In the genomic region with DNA sequence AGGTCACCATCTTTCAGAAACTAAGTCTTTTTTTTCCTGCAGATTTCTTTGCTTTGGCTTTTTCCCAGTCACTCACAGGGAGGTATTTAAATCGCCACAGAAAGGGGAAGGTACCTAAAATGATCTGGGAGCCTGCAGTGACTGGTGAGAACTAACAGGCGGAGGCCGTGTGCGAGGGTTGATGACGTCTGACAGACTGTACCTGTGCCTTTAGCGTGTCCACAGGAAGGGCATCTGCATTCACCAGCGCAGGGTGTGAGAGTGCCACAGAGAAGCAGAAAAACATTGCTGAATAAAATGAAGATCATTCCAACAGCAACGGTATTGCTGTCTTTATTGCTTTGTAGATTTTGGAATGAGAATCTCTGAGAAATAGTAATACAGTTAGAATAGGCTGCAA, we compare ENCODE assay signal across 19 cellular contexts. TPM values are rescaled to one million over a fixed set of nuclear protein-coding genes. Genes with fewer than 3 reads are reported as not detected.
DNase-seq lines count a peak whose midpoint lies in the region; ATAC-seq and TF ChIP-seq lines count a peak whose summit lies in the region.
"Had no signal": no experiment of that assay in that cellular context is flagged by ENCODE, and none has a peak within 500 bp of the region (broad histone marks: within the 10 kb centered on the region; RNA-seq: fewer than 3 reads in every experiment).

No MANE protein-coding gene starts in this region.

- H3K4me1 Mint-ChIP-seq in activated naive CD4-positive, alpha-beta T cell treated with anti-CD3 and anti-CD28 coated beads, Interleukin-2, amount 50 U/mL, for 24 hours: peaks cover 74% of the 10 kb centered on the region
- peaks cover 64% of the 10 kb centered on the region for H3K4me1 Mint-ChIP-seq in activated naive CD8-positive, alpha-beta T cell treated with anti-CD3 and anti-CD28 coated beads for 36 hours

- no peak for ATAC-seq in GM19395 (IDR thresholded peaks at IDR 0.05; ENCODE audit: unreplicated experiment)
- ATAC-seq: stimulated activated memory B cell treated with anti-CD40 and anti-IgM and Interleukin-4, amounts not matched to agents 10 μg/mL and 1 μg/mL and 100 μg/mL, for 72 hours had no signal

- WGBS in spleen, 5 donors: 55 to 75% (median 63%) methylated on average over 8 of the region's 8 CpGs

- DNase-seq in activated naive CD4-positive, alpha-beta T cell treated with anti-CD3 and anti-CD28 coated beads, Interleukin-2, amount 50 U/mL, for 16 hours: no peak
- peak; percentile 8 for DNase-seq in H7
- DNase-seq in activated naive CD8-positive, alpha-beta T cell treated with anti-CD3 and anti-CD28 coated beads for 36 hours: no peak
- DNase-seq in spleen: peak; percentile 81
- DNase-seq in iPS-NIHi11 (ENCODE audit: low spot score): no peak
- DNase-seq: DMS79 treated with DMSO at 0.1 percent for 48 hours, foreskin keratinocyte, hippocampal formation, NCI-H146, NCI-H2171 treated with DMSO at 0.1 percent for 48 hours, NCI-H69, occipital lobe, retina had no signal

- peak overlapping the region in 1 of 8 donors; percentile 96 for H3K27ac ChIP-seq in spleen
- H3K27ac ChIP-seq: foreskin keratinocyte, tibial nerve had no signal

- H3K27me3 ChIP-seq in H7 (ENCODE audit: control insufficient read depth, insufficient read depth, low read length): no peaks in the 10 kb centered on the region
- H3K27me3 ChIP-seq in spleen (replicated peaks in 1 of 7): no peaks in the 10 kb centered on the region
- H3K27me3 ChIP-seq: foreskin keratinocyte, tibial nerve had no signal

- TF ChIP-seq POLR2A in spleen (IDR thresholded peaks at IDR 0.05): no peak

- no peaks in the 10 kb centered on the region for H3K9me3 ChIP-seq in spleen
- H3K9me3 ChIP-seq: tibial nerve had no signal

- peaks cover 24 to 91% (median 52%) of the 10 kb centered on the region in 6 donors for H3K4me1 ChIP-seq in spleen
- H3K4me1 ChIP-seq: foreskin keratinocyte had no signal

- peaks cover 3% of the 10 kb centered on the region for H3K36me3 Mint-ChIP-seq in activated naive CD4-positive, alpha-beta T cell treated with anti-CD3 and anti-CD28 coated beads, Interleukin-2, amount 50 U/mL, for 24 hours
- peaks cover 33% of the 10 kb centered on the region for H3K36me3 Mint-ChIP-seq in activated naive CD8-positive, alpha-beta T cell treated with anti-CD3 and anti-CD28 coated beads for 36 hours

- peak overlapping the region; percentile 6 for H3K4me3 Mint-ChIP-seq in activated naive CD4-positive, alpha-beta T cell treated with anti-CD3 and anti-CD28 coated beads, Interleukin-2, amount 50 U/mL, for 24 hours
- H3K4me3 Mint-ChIP-seq in activated naive CD8-positive, alpha-beta T cell treated with anti-CD3 and anti-CD28 coated beads for 36 hours: peak overlapping the region; percentile 10
- H3K4me3 Mint-ChIP-seq: GM23338; stimulated activated memory B cell treated with anti-CD40 and anti-IgM and Interleukin-4, amounts not matched to agents 10 μg/mL and 1 μg/mL and 100 μg/mL, for 72 hours had no signal

- no peak overlapping the region for H3K27ac Mint-ChIP-seq in activated naive CD4-positive, alpha-beta T cell treated with anti-CD3 and anti-CD28 coated beads, Interleukin-2, amount 50 U/mL, for 24 hours
- H3K27ac Mint-ChIP-seq in activated naive CD8-positive, alpha-beta T cell treated with anti-CD3 and anti-CD28 coated beads for 36 hours: peak overlapping the region; percentile 58
- H3K27ac Mint-ChIP-seq: GM23338; stimulated activated memory B cell treated with anti-CD40 and anti-IgM and Interleukin-4, amounts not matched to agents 10 μg/mL and 1 μg/mL and 100 μg/mL, for 72 hours had no signal

- H3K4me3 ChIP-seq in H7 (ENCODE audit: insufficient read depth, low read depth, low read length) (no peak overlapping the region), spleen (no peak overlapping the region)
- H3K4me3 ChIP-seq: GM23338, lung, tibial nerve had no signal

- H3K27me3 Mint-ChIP-seq in activated naive CD4-positive, alpha-beta T cell treated with anti-CD3 and anti-CD28 coated beads, Interleukin-2, amount 50 U/mL, for 24 hours: no peaks in the 10 kb centered on the region
- H3K27me3 Mint-ChIP-seq in activated naive CD8-positive, alpha-beta T cell treated with anti-CD3 and anti-CD28 coated beads for 36 hours: no peaks in the 10 kb centered on the region
- H3K27me3 Mint-ChIP-seq: stimulated activated memory B cell treated with anti-CD40 and anti-IgM and Interleukin-4, amounts not matched to agents 10 μg/mL and 1 μg/mL and 100 μg/mL, for 72 hours had no signal

- intact Hi-C loops in spleen (cut with DNase I; ENCODE audit: low total_unique reads): loop anchor here (10.0 kb wide), 1 partner anchor 260 kb away; no protein-coding TSS in a partner anchor

- H3K9me3 Mint-ChIP-seq in activated naive CD4-positive, alpha-beta T cell treated with anti-CD3 and anti-CD28 coated beads, Interleukin-2, amount 50 U/mL, for 24 hours: no peaks in the 10 kb centered on the region
- no peaks in the 10 kb centered on the region for H3K9me3 Mint-ChIP-seq in activated naive CD8-positive, alpha-beta T cell treated with anti-CD3 and anti-CD28 coated beads for 36 hours
- H3K9me3 Mint-ChIP-seq: GM23338; stimulated activated memory B cell treated with anti-CD40 and anti-IgM and Interleukin-4, amounts not matched to agents 10 μg/mL and 1 μg/mL and 100 μg/mL, for 72 hours had no signal

- TF ChIP-seq CTCF in spleen (IDR thresholded peaks at IDR 0.05 in 8 of 11, conservative IDR thresholded peaks at IDR 0.05 in 3 of 11): no peak

- H3K36me3 ChIP-seq in H7 (replicated peaks; ENCODE audit: control insufficient read depth, insufficient read depth, low read length) (no peaks in the 10 kb centered on the region), spleen (peaks cover 0 to 41% (median 2%) of the 10 kb centered on the region in 6 donors)
- H3K36me3 ChIP-seq: tibial nerve had no signal

RNA-seq across cellular contexts. Expression of a gene that starts 5.7 kb away (rescaled TPM):
- total RNA-seq in H7 (2014; rRNA removed; shearing (Covaris generic)): 38.9 and 39.1 TPM in 2 replicates
- total RNA-seq in activated naive CD8-positive, alpha-beta T cell treated with anti-CD3 and anti-CD28 coated beads for 36 hours: 10 to 100 TPM; 44.4 to 44.6 TPM
- total RNA-seq in spleen: 10 to 100 TPM; 24.5 to 54.6 (median 30.5) TPM
- 10 to 100 TPM; 13.6 to 20.8 (median 18.0) TPM for polyA plus RNA-seq in spleen

Comparison
In these comparisons a context has a peak if more than half of its experiments do, and no peak if none do; other contexts are left out.
1. DNase-seq: peak in H7 (single experiment) and spleen (single experiment); none in activated naive CD4-positive, alpha-beta T cell treated with anti-CD3 and anti-CD28 coated beads, Interleukin-2, amount 50 U/mL, for 16 hours (single experiment), activated naive CD8-positive, alpha-beta T cell treated with anti-CD3 and anti-CD28 coated beads for 36 hours (single experiment) and iPS-NIHi11 (single experiment).